ENCODE assay signal across 26 cellular contexts in the genomic region with DNA sequence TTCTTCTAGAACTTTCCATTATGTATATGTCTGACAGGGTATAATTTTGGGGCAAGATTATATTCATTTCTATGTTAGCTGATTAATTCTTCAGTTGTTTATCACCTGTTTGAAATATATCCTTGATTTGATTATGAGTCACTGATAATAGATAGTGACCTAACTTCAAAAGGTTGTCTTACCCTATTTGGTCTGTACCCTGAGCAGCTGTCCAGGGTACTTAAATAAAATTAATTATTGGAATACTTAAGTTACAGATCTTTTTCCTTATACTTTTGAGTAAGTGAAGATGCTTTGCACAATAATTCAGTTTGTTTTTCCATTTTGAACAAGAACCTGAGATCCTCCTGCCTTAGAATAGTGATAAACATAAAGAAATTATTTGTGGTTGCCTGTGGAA. TPM values are rescaled to one million over a fixed set of nuclear protein-coding genes. Genes with fewer than 3 reads are reported as not detected.
"Had no signal": no experiment of that assay in that cellular context is flagged by ENCODE, and none has a peak within 500 bp of the region (broad histone marks: within the 10 kb centered on the region; RNA-seq: fewer than 3 reads in every experiment).

No MANE protein-coding gene starts in this region.

- FAIRE-seq: keratinocyte, pancreas had no signal

- ATAC-seq: effector memory CD8-positive, alpha-beta T cell; gastroesophageal sphincter; pancreas; sciatic nerve; stimulated activated naive B cell treated with anti-CD40 and anti-IgM and Interleukin-4, amounts not matched to agents 10 μg/mL and 1 μg/mL and 100 μg/mL, for 72 hours; stimulated activated naive CD8-positive, alpha-beta T cell treated with anti-CD3 and anti-CD28 coated beads, Interleukin-15, amount 100 ng/mL, for 72 hours; upper lobe of right lung had no signal

- H3K36me3 Mint-ChIP-seq: immature natural killer cell; naive B cell; stimulated activated naive B cell treated with anti-CD40 and anti-IgM and Interleukin-4, amounts not matched to agents 10 μg/mL and 1 μg/mL and 100 μg/mL, for 72 hours had no signal

- H3K4me1 Mint-ChIP-seq: immature natural killer cell; naive B cell; nephron; stimulated activated naive B cell treated with anti-CD40 and anti-IgM and Interleukin-4, amounts not matched to agents 10 μg/mL and 1 μg/mL and 100 μg/mL, for 72 hours; stimulated activated naive CD8-positive, alpha-beta T cell treated with anti-CD3 and anti-CD28 coated beads, Interleukin-15, amount 100 ng/mL, for 72 hours had no signal

- DNase-seq: effector memory CD8-positive, alpha-beta T cell; glutamatergic neuron; immature natural killer cell; left ventricle myocardium inferior; mesenchymal stem cell; midbrain; naive B cell; occipital lobe; pancreas; stimulated activated CD4-positive, alpha-beta T cell treated with anti-CD3 and anti-CD28 coated beads, Interleukin-2, amount 100 ng/mL, for 24 hours; stimulated activated CD4-positive, alpha-beta T cell treated with anti-CD3 and anti-CD28 coated beads, Interleukin-4, amount 100 ng/mL, for 4 hours; stimulated activated naive B cell treated with anti-CD40 and anti-IgM and Interleukin-4, amounts not matched to agents 10 μg/mL and 1 μg/mL and 100 μg/mL, for 72 hours; stimulated activated naive CD8-positive, alpha-beta T cell treated with anti-CD3 and anti-CD28 coated beads, Interleukin-15, amount 100 ng/mL, for 72 hours; testis; upper lobe of right lung had no signal

- H3K4me3 ChIP-seq: esophagus muscularis mucosa, gastroesophageal sphincter, left ventricle myocardium inferior, lung, pancreas, skin epidermis, testis, tibial nerve, upper lobe of right lung, vagina had no signal

- H3K9me3 ChIP-seq: esophagus muscularis mucosa, gastroesophageal sphincter, left ventricle myocardium inferior, pancreas, testis, tibial nerve, upper lobe of right lung, vagina had no signal

- H3K27ac ChIP-seq: epithelial cell of prostate, esophagus muscularis mucosa, gastroesophageal sphincter, left ventricle myocardium inferior, pancreas, skin epidermis, testis, tibial nerve, upper lobe of right lung, vagina had no signal

- H3K4me1 ChIP-seq: esophagus muscularis mucosa, gastroesophageal sphincter, left ventricle myocardium inferior, pancreas, testis, tibial nerve, upper lobe of right lung, vagina had no signal

- H3K27me3 Mint-ChIP-seq: effector memory CD8-positive, alpha-beta T cell had no signal

- H3K36me3 ChIP-seq: esophagus muscularis mucosa, gastroesophageal sphincter, left ventricle myocardium inferior, pancreas, tibial nerve, upper lobe of right lung, vagina had no signal

- H3K4me3 Mint-ChIP-seq: dendritic cell treated with granulocyte-macrophage colony-stimulating factor and Interleukin-4, amounts not matched to agents 40 ng/mL and 50 ng/mL, for 4 days; effector memory CD8-positive, alpha-beta T cell; immature natural killer cell; naive B cell; nephron; stimulated activated naive B cell treated with anti-CD40 and anti-IgM and Interleukin-4, amounts not matched to agents 10 μg/mL and 1 μg/mL and 100 μg/mL, for 72 hours; stimulated activated naive CD8-positive, alpha-beta T cell treated with anti-CD3 and anti-CD28 coated beads, Interleukin-15, amount 100 ng/mL, for 72 hours had no signal

- H3K27me3 ChIP-seq: esophagus muscularis mucosa, gastroesophageal sphincter, pancreas, testis, tibial nerve, upper lobe of right lung, vagina had no signal

- H3K9me3 Mint-ChIP-seq: dendritic cell treated with granulocyte-macrophage colony-stimulating factor and Interleukin-4, amounts not matched to agents 40 ng/mL and 50 ng/mL, for 4 days; stimulated activated naive CD8-positive, alpha-beta T cell treated with anti-CD3 and anti-CD28 coated beads, Interleukin-15, amount 100 ng/mL, for 72 hours had no signal

RNA-seq across cellular contexts. Expression of gene NPAS3, which starts 13.2 kb away (rescaled TPM):
- polyA plus RNA-seq: immature natural killer cell had no signal
